8 cellular contexts compared by ENCODE assay signal in genomic region chr22:30609260-30610185, GRCh38. TPM values are rescaled to one million over a fixed set of nuclear protein-coding genes. Genes with fewer than 3 reads are reported as not detected.
DNase-seq lines count a peak whose midpoint lies in the region; TF ChIP-seq lines count a peak whose summit lies in the region.

No MANE protein-coding gene starts in this region.

- H3K27me3 Mint-ChIP-seq in MCF 10A (ENCODE audit: insufficient read depth, unreplicated experiment), result no peaks in the 10 kb centered on the region

- POLR2A ChIA-PET in MCF 10A (lab: Yijun Ruan, JAX), result interaction anchor here (1.2 to 5.3 kb wide), 3 partner anchors 17 to 58 kb away, joined by 3 to 30 read pairs (median 3); partner anchors contain the start of genes PES1 and SLC35E4

- TF ChIP-seq CTCF in MCF 10A (IDR thresholded peaks at IDR 0.05; ENCODE audit: unreplicated experiment) (no peak), liver (IDR thresholded peaks at IDR 0.05; ENCODE audit: low read depth, low read length, missing input control) (no peak), transverse colon (IDR thresholded peaks at IDR 0.05) (no peak)

- BruUV-seq in MCF 10A (replicated peaks; lab: Mats Ljungman, UMichigan), result no TSS peak

- in situ Hi-C loops in transverse colon (cut with MboI; ENCODE audit: low pct_ligation_motif_present in 1 of 4, low pct_unique_long_range_greater_than_20kb in 1 of 4, low sequenced_read_pairs in 3 of 4), result no loop called here

- H3K9ac ChIP-seq in liver (ENCODE audit: low read depth in 1 of 2, low read length in 2 of 2), result no peak overlapping the region

- TF ChIP-seq EP300 in transverse colon (IDR thresholded peaks at IDR 0.05; ENCODE audit: low read depth), result no peak

- peak overlapping the region; percentile 44 to 59 for H3K27ac ChIP-seq in liver (ENCODE audit: low read depth in 1 of 2, low read length in 2 of 2)
- H3K27ac ChIP-seq in transverse colon, result peak overlapping the region; percentile 80 to 90 (median 86)

- no peaks in the 10 kb centered on the region for H3K36me3 ChIP-seq in liver (ENCODE audit: control insufficient read depth in 4 of 4, insufficient read depth in 3 of 4, low read depth in 1 of 4, low read length in 3 of 4)
- H3K36me3 ChIP-seq in transverse colon, result no peaks in the 10 kb centered on the region

- H3K4me3 ChIP-seq in liver (ENCODE audit: low read depth in 1 of 3, low read length in 3 of 3), result no peak overlapping the region
- no peak overlapping the region for H3K4me3 ChIP-seq in transverse colon

- peaks cover 9% of the 10 kb centered on the region for H3K4me1 Mint-ChIP-seq in MCF 10A (ENCODE audit: insufficient read depth, unreplicated experiment)

- peak; percentile 94 for DNase-seq in AG08395 (ENCODE audit: low spot score)
- peak; percentile 79 for DNase-seq in GM19240 (ENCODE audit: insufficient read length, low spot score)
- peak; percentile 77 to 89 for DNase-seq in NOMO-1 (lab: John Stamatoyannopoulos, UW; ENCODE audit: unreplicated experiment in 2 of 2)
- DNase-seq in MCF 10A (ENCODE audit: unreplicated experiment), result peak; percentile 77
- peak; percentile 82 for DNase-seq in transverse colon
- no peak for DNase-seq in DMS 273 (lab: John Stamatoyannopoulos, UW; ENCODE audit: unreplicated experiment)
- no peak for DNase-seq in NCI-H510A (lab: John Stamatoyannopoulos, UW)

- 70% methylated on average over 17 of the region's 17 CpGs for WGBS in liver
- 38 to 43% methylated on average over 10 to 17 of the region's 17 CpGs for WGBS in transverse colon (ENCODE audit: low coverage in 1 of 2), 2 donors

- H3K4me1 ChIP-seq in liver (ENCODE audit: control insufficient read depth in 4 of 4, insufficient read depth in 4 of 4, low read length in 3 of 4) (peaks cover 3 to 28% (median 16%) of the 10 kb centered on the region in 4 donors), transverse colon (peaks cover 36 to 48% (median 41%) of the 10 kb centered on the region in 4 donors)

- no peaks in the 10 kb centered on the region for H3K9me3 ChIP-seq in liver (ENCODE audit: control insufficient read depth in 4 of 4, low read length in 3 of 4)
- H3K9me3 ChIP-seq in transverse colon, result no peaks in the 10 kb centered on the region

- no peaks in the 10 kb centered on the region for H3K27me3 ChIP-seq in liver (ENCODE audit: control insufficient read depth in 4 of 4, insufficient read depth in 4 of 4, low read length in 3 of 4)
- no peaks in the 10 kb centered on the region for H3K27me3 ChIP-seq in transverse colon

- peak overlapping the region; percentile 76 for H3K27ac Mint-ChIP-seq in MCF 10A (ENCODE audit: low read depth, unreplicated experiment)

- no peak for TF ChIP-seq RAD21 in liver (IDR thresholded peaks at IDR 0.05)

- no peaks in the 10 kb centered on the region for H3K9me3 Mint-ChIP-seq in MCF 10A (ENCODE audit: unreplicated experiment)

- H3K36me3 Mint-ChIP-seq in MCF 10A (ENCODE audit: insufficient read depth, unreplicated experiment), result no peaks in the 10 kb centered on the region

- peak overlapping the region; percentile 3 for H3K4me3 Mint-ChIP-seq in MCF 10A (ENCODE audit: unreplicated experiment)

- CTCF ChIA-PET in MCF 10A (lab: Yijun Ruan, JAX), result interaction anchor here (0.5 to 2.5 kb wide), 9 partner anchors 8 to 219 kb away, joined by 3 to 11 read pairs (median 3); partner anchors contain the start of gene SLC35E4

- intact Hi-C loops in MCF 10A (cut with micrococcal nuclease), result no loop called here
- intact Hi-C loops in transverse colon (cut with DNase I; ENCODE audit: low total_unique reads), result no loop called here

- peak; percentile 53 for TF ChIP-seq POLR2A in transverse colon (IDR thresholded peaks at IDR 0.05)

TF ChIP-seq in liver, 16 proteins besides CTCF, POLR2A, EP300 and RAD21:
- TF ChIP-seq RXRA (IDR thresholded peaks at IDR 0.05) (peak in 1 of 2 donors; percentile 29), NR2F2 (IDR thresholded peaks at IDR 0.05) (peak; percentile 77), JUND (IDR thresholded peaks at IDR 0.05) (peak; percentile 32 to 65), ATF3 (IDR thresholded peaks at IDR 0.05) (no peak), EGR1 (IDR thresholded peaks at IDR 0.05; ENCODE audit: low read depth in 2 of 2) (no peak), HNF4A (conservative IDR thresholded peaks at IDR 0.05) (no peak), SP1 (IDR thresholded peaks at IDR 0.05) (no peak), GABPA (IDR thresholded peaks at IDR 0.05 in 1 of 2, conservative IDR thresholded peaks at IDR 0.05 in 1 of 2) (no peak)

RNA-seq across cellular contexts. Expression of gene TCN2, which starts 2.5 kb away (rescaled TPM):
- total RNA-seq in MCF 10A (2022), result 1.2 and 1.4 TPM in 2 replicates
- total RNA-seq in liver, result 10 to 100 TPM in 1 of 2 donors, 1 to 10 TPM in 1; 6.7 to 12.4 TPM
- polyA plus RNA-seq in liver, result 10 to 100 TPM; 13.6 to 14.1 TPM
- 10 to 100 TPM; 16.5 to 63.8 (median 28.4) TPM for total RNA-seq in transverse colon

RNA-seq across cellular contexts. Expression of gene PES1, which starts 17.8 kb away (rescaled TPM):
- total RNA-seq in MCF 10A (2022) (114 and 145 TPM in 2 replicates), liver (10 to 100 TPM; 22.0 to 22.6 TPM), transverse colon (10 to 100 TPM; 13.5 to 39.5 (median 30.6) TPM)
- polyA plus RNA-seq in liver, result 10 to 100 TPM; 20.0 to 33.1 TPM

RNA-seq across cellular contexts. Expression of gene SLC35E4, which starts 26.1 kb away (rescaled TPM):
- total RNA-seq in MCF 10A (2022) (2.9 and 3.4 TPM in 2 replicates), liver (1 to 10 TPM in 1 of 2 donors, under 1 TPM in 1; 0.19 to 1.2 TPM), transverse colon (10 to 100 TPM in 3 of 4 donors, 1 to 10 TPM in 1; 6.4 to 21.3 (median 15.7) TPM)
- under 1 TPM; 0.14 to 0.42 TPM for polyA plus RNA-seq in liver

RNA-seq across cellular contexts. Expression of gene GAL3ST1, which starts 35.1 kb away (rescaled TPM):
- total RNA-seq in MCF 10A (2022) (not detected in 2 replicates), liver (10 to 100 TPM in 1 of 2 donors, 1 to 10 TPM in 1; 1.0 to 19.4 TPM), transverse colon (10 to 100 TPM in 1 of 4 donors, 1 to 10 TPM in 3; 5.6 to 24.2 (median 8.7) TPM)
- polyA plus RNA-seq in liver, result 1 to 10 TPM; 1.4 to 1.7 TPM

RNA-seq across cellular contexts. Expression of gene DUSP18, which starts 58.2 kb away (rescaled TPM):
- 5.6 and 6.5 TPM in 2 replicates for total RNA-seq in MCF 10A (2022)
- 1 to 10 TPM; 1.3 to 2.3 TPM for total RNA-seq in liver
- polyA plus RNA-seq in liver, result 1 to 10 TPM; 1.0 to 1.9 TPM
- total RNA-seq in transverse colon, result 10 to 100 TPM; 13.7 to 38.2 (median 29.8) TPM

Comparison
In these comparisons a context has a peak if more than half of its experiments do, and no peak if none do; other contexts are left out.
1. DNase-seq: peak in AG08395 (single experiment), GM19240 (single experiment), NOMO-1 (2 of 2), MCF 10A (single experiment) and transverse colon (single experiment); none in DMS 273 (single experiment) and NCI-H510A (single experiment).